ENCODE assay signal across 8 cellular contexts in genomic region chrX:55452825-55453124, GRCh38. TPM values are rescaled to one million over a fixed set of nuclear protein-coding genes. Genes with fewer than 3 reads are reported as not detected.
A peak's percentile ranks its signal among the peaks of the same experiment; 100 is the strongest.
DNase-seq lines count a peak whose midpoint lies in the region; ATAC-seq, FAIRE-seq and TF ChIP-seq lines count a peak whose summit lies in the region.

No MANE protein-coding gene starts in this region.

- H3K9me2 ChIP-seq in MM.1S (replicated peaks; ENCODE audit: insufficient read depth, low read length): no peaks in the 10 kb centered on the region

- H3K4me3 ChIP-seq in GM08714 (ENCODE audit: low read length) (peak overlapping the region; percentile 68), MM.1S (ENCODE audit: low read length) (peak overlapping the region; percentile 68), osteoblast (ENCODE audit: insufficient read depth, low read length) (peak overlapping the region; percentile 73)
- peak overlapping the region; percentile 69 for H3K4me3 ChIP-seq in effector memory CD4-positive, alpha-beta T cell (ENCODE audit: insufficient read depth, low read depth, low read length, poor library complexity, severe bottlenecking)

- TF ChIP-seq CTCF in MM.1S (IDR thresholded peaks at IDR 0.05; ENCODE audit: low read length): no peak
- no peak for TF ChIP-seq CTCF in osteoblast (IDR thresholded peaks at IDR 0.05; ENCODE audit: extremely low read depth, low read depth, low read length)
- no peak for TF ChIP-seq CTCF in D721Med (IDR thresholded peaks at IDR 0.05; ENCODE audit: insufficient read depth, missing control alignments)
- no peak for TF ChIP-seq CTCF in GM13977 (IDR thresholded peaks at IDR 0.05; ENCODE audit: extremely low read depth, insufficient read depth, missing control alignments)

- H3K9ac ChIP-seq in MM.1S (ENCODE audit: low read length): peak overlapping the region; percentile 72

- H4K20me1 ChIP-seq in MM.1S (ENCODE audit: insufficient read depth, low read length) (no peaks in the 10 kb centered on the region), osteoblast (ENCODE audit: insufficient read depth, low read length) (no peaks in the 10 kb centered on the region)

- peak overlapping the region; percentile 54; the same call in 1 of the 2 replicates for H3K4me2 ChIP-seq in MM.1S (ENCODE audit: low read depth, low read length)
- peak overlapping the region; percentile 79 for H3K4me2 ChIP-seq in osteoblast (ENCODE audit: insufficient read depth, low read length)

- H3K79me2 ChIP-seq in MM.1S (ENCODE audit: low read length) (peaks cover 15% of the 10 kb centered on the region), osteoblast (ENCODE audit: insufficient read depth, low read length) (peaks cover 3% of the 10 kb centered on the region)

- in situ Hi-C loops in GM13977 (cut with MboI; ENCODE audit: low pct_unique_long_range_greater_than_20kb, low sequenced_read_pairs, unreplicated experiment): no loop called here

- FAIRE-seq in D721Med (lab: Jason Lieb, UNC): no peak

- H3K9me3 ChIP-seq in MM.1S (replicated peaks; ENCODE audit: insufficient read depth, low read length) (no peaks in the 10 kb centered on the region), osteoblast (ENCODE audit: low read depth, low read length) (no peaks in the 10 kb centered on the region)
- H3K9me3 ChIP-seq in effector memory CD4-positive, alpha-beta T cell (ENCODE audit: control insufficient read depth, low read length): no peaks in the 10 kb centered on the region

- H3F3A ChIP-seq in MM.1S (ENCODE audit: insufficient read depth, low read length): no peaks in the 10 kb centered on the region

- H3K4me1 ChIP-seq in MM.1S (ENCODE audit: low read length) (no peaks in the 10 kb centered on the region), osteoblast (ENCODE audit: insufficient read depth, low read length) (peaks cover 4% of the 10 kb centered on the region)
- H3K4me1 ChIP-seq in effector memory CD4-positive, alpha-beta T cell (ENCODE audit: control insufficient read depth, insufficient read depth, low read length, poor library complexity, severe bottlenecking): no peaks in the 10 kb centered on the region

- 0 out of 2 replicates have a peak overlapping the region, but pooled peaks have one; percentile 25 for H2AFZ ChIP-seq in MM.1S (ENCODE audit: low read length)
- H2AFZ ChIP-seq in osteoblast (ENCODE audit: low read length): peak overlapping the region; percentile 90

- H3K36me3 ChIP-seq in MM.1S (replicated peaks; ENCODE audit: insufficient read depth, low read length) (no peaks in the 10 kb centered on the region), osteoblast (ENCODE audit: insufficient read depth, low read length) (no peaks in the 10 kb centered on the region)
- H3K36me3 ChIP-seq in effector memory CD4-positive, alpha-beta T cell (ENCODE audit: control insufficient read depth, insufficient read depth, low read length): no peaks in the 10 kb centered on the region

- ATAC-seq in GM18519 (IDR thresholded peaks at IDR 0.05; ENCODE audit: low FRiP score, unreplicated experiment): no peak

- H3K27ac ChIP-seq in MM.1S (ENCODE audit: low read length): peak overlapping the region; percentile 72; the same call in 1 of the 2 replicates
- H3K27ac ChIP-seq in effector memory CD4-positive, alpha-beta T cell (ENCODE audit: insufficient read depth, low read length, poor library complexity, severe bottlenecking): peak overlapping the region; percentile 85
- H3K27ac ChIP-seq in osteoblast (ENCODE audit: low read depth, low read length): peak overlapping the region; percentile 73

- H3K27me3 ChIP-seq in MM.1S (replicated peaks; ENCODE audit: insufficient read depth, low read length): no peaks in the 10 kb centered on the region
- no peaks in the 10 kb centered on the region for H3K27me3 ChIP-seq in effector memory CD4-positive, alpha-beta T cell (replicated peaks; ENCODE audit: control insufficient read depth, insufficient read depth, low read length, poor library complexity, severe bottlenecking)
- no peaks in the 10 kb centered on the region for H3K27me3 ChIP-seq in osteoblast (ENCODE audit: insufficient read depth, low read length)

- DNase-seq in MM.1S (peak; percentile 20), osteoblast (ENCODE audit: insufficient read length, low spot score, missing footprints) (no peak), middle frontal gyrus (ENCODE audit: extremely low spot score, low spot score) (no peak), D721Med (ENCODE audit: insufficient read length, low spot score) (no peak), GM13977 (ENCODE audit: low spot score) (no peak)
- no peak for DNase-seq in effector memory CD4-positive, alpha-beta T cell

RNA-seq across cellular contexts. Expression of gene MAGEH1, which starts 0.8 kb away (rescaled TPM):
- total RNA-seq in osteoblast: 25.0 and 29.8 TPM in 2 replicates

RNA-seq across cellular contexts. Expression of gene USP51, which starts 36.9 kb away (rescaled TPM):
- total RNA-seq in osteoblast: 2.9 and 4.3 TPM in 2 replicates
